Comparison of ENCODE assay signal across 32 cellular contexts in genomic region chr7:45430397-45430796, GRCh38.
"Had no signal": no experiment of that assay in that cellular context is flagged by ENCODE, and none has a peak within 500 bp of the region (broad histone marks: within the 10 kb centered on the region; RNA-seq: fewer than 3 reads in every experiment).

No MANE protein-coding gene starts in this region.

- H3K36me3 ChIP-seq: adrenal gland, brain microvascular endothelial cell, cardiac muscle cell had no signal

- DNase-seq: activated B cell treated with CpG ODN at 0.5 μM for 24 hours; activated CD4-positive, alpha-beta memory T cell treated with anti-CD3 and anti-CD28 coated beads for 36 hours; activated CD4-positive, alpha-beta T cell treated with anti-CD3 and anti-CD28 coated beads for 4 hours; activated CD4-positive, alpha-beta T cell treated with anti-CD3 and anti-CD28 coated beads, Interleukin-2, amount 10 ng/mL, durations not matched to agents 24 days and 14 days; activated CD4-positive, alpha-beta T cell treated with anti-CD3 and anti-CD28 coated beads, Interleukin-2, amount 50 U/mL, for 1 hour; activated CD4-positive, alpha-beta T cell treated with anti-CD3 and anti-CD28 coated beads, Interleukin-2, amount 50 U/mL, for 4 hours; activated CD4-positive, CD25-positive, alpha-beta regulatory T cell treated with anti-CD3 and anti-CD28 coated beads, Interleukin-2, amount 50 U/mL, for 72 hours; activated CD8-positive, alpha-beta memory T cell treated with anti-CD3 and anti-CD28 coated beads, Interleukin-2, amount 50 U/mL, for 4 hours; activated CD8-positive, alpha-beta T cell treated with anti-CD3 and anti-CD28 coated beads for 36 hours; activated effector memory CD4-positive, alpha-beta T cell treated with anti-CD3 and anti-CD28 coated beads, Interleukin-2, amount 50 U/mL, for 16 hours; activated gamma-delta T cell treated with Interleukin-2 at 50 U/mL for 16 hours; activated naive CD4-positive, alpha-beta T cell; activated naive CD4-positive, alpha-beta T cell treated with anti-CD3 and anti-CD28 coated beads for 36 hours; activated naive CD4-positive, alpha-beta T cell treated with anti-CD3 and anti-CD28 coated beads, Interleukin-2, amount 50 U/mL, for 16 hours; activated naive CD8-positive, alpha-beta T cell treated with anti-CD3 and anti-CD28 coated beads for 36 hours; activated T-cell treated with anti-CD3 and anti-CD28 coated beads for 4 hours; activated T-cell treated with anti-CD3 and anti-CD28 coated beads, Interleukin-2, amount 50 U/mL, for 1 hour; activated T-cell treated with anti-CD3 and anti-CD28 coated beads, Interleukin-2, amount 50 U/mL, for 4 hours; activated T-cell treated with anti-CD3 and anti-CD28 coated beads, Interleukin-2, amount 50 U/mL, for 72 hours; adrenal gland; amniotic stem cell; aorta; body of pancreas; brain microvascular endothelial cell; caudate nucleus; cerebellar nuclear complex; T-helper 1 cell; T-helper 2 cell; T-helper 9 cell had no signal

- H3K9me3 ChIP-seq: adrenal gland, body of pancreas had no signal

- H3K4me1 ChIP-seq: adrenal gland, body of pancreas had no signal

- ATAC-seq: activated CD8-positive, alpha-beta T cell treated with anti-CD3 and anti-CD28 coated beads for 36 hours; activated naive CD4-positive, alpha-beta T cell treated with anti-CD3 and anti-CD28 coated beads, Interleukin-2, amount 50 U/mL, for 72 hours; activated T-cell treated with anti-CD3 and anti-CD28 coated beads, Interleukin-2, amount 50 U/mL, for 4 hours; activated T-cell treated with anti-CD3 and anti-CD28 coated beads, Interleukin-2, amount 50 U/mL, for 72 hours; activated T-helper 17 cell treated with anti-CD3 and anti-CD28 coated beads, Interleukin-2, amount 50 U/mL, for 72 hours; body of pancreas had no signal

- H3K4me3 ChIP-seq: adrenal gland, body of pancreas, cardiac muscle cell had no signal

- H3K27me3 ChIP-seq: adrenal gland, body of pancreas, brain microvascular endothelial cell had no signal
